ENCODE assay signal across 11 cellular contexts in the genomic region with DNA sequence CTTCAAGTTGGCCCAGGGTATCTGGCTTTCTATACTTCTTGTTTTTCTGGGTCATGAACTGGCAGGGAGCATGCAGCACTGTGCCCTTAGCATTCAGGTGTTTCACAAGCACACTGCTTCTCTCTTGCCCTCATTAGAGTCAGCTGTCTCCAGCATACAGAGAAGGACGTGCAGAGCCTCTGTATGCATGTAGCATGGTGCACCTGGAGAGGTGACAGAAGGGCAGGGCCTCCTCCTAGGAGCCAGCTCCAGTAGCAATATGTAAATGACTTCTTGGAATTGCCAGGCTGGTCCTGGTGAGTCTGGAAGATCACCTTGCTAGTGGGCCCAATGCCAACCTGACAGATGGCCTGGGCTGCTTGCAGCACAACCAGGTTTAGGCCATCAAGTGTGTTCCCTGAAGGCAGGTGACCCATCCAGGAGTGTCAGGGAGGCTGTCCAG. TPM values are rescaled to one million over a fixed set of nuclear protein-coding genes. Genes with fewer than 3 reads are reported as not detected.
DNase-seq lines count a peak whose midpoint lies in the region; ATAC-seq lines count a peak whose summit lies in the region.
"Had no signal": no experiment of that assay in that cellular context is flagged by ENCODE, and none has a peak within 500 bp of the region (broad histone marks: within the 10 kb centered on the region; RNA-seq: fewer than 3 reads in every experiment).

No MANE protein-coding gene starts in this region.

- peaks cover 20 to 32% (median 22%) of the 10 kb centered on the region in 3 donors for H3K4me1 ChIP-seq in skeletal muscle tissue (ENCODE audit: control insufficient read depth in 3 of 3, insufficient read depth in 3 of 3, low read length in 3 of 3)
- H3K4me1 ChIP-seq: right lobe of liver had no signal

- peak overlapping the region; percentile 86 for H3K27ac ChIP-seq in skeletal muscle tissue (ENCODE audit: low read depth, low read length)
- H3K27ac ChIP-seq: right lobe of liver had no signal

- peak overlapping the region; percentile 23 to 62 (median 58) for H3K9ac ChIP-seq in skeletal muscle tissue (ENCODE audit: low read depth in 1 of 3, low read length in 3 of 3)

- H3K9me3 ChIP-seq in skeletal muscle tissue (ENCODE audit: control insufficient read depth in 3 of 3, low read length in 3 of 3), result no peaks in the 10 kb centered on the region
- H3K9me3 ChIP-seq: esophagus squamous epithelium, right lobe of liver had no signal

- ATAC-seq in GM21825 (IDR thresholded peaks at IDR 0.05; ENCODE audit: unreplicated experiment), result no peak

- DNase-seq in NCI-H82 (lab: John Stamatoyannopoulos, UW) (peak; percentile 55), NCI-H82 treated with DMSO at 0.1 percent for 48 hours (lab: John Stamatoyannopoulos, UW; ENCODE audit: unreplicated experiment) (no peak), NCI-H2107 treated with DMSO at 0.1 percent for 48 hours (lab: John Stamatoyannopoulos, UW; ENCODE audit: unreplicated experiment) (peak; percentile 96), cerebellar cortex (ENCODE audit: low spot score) (peak; percentile 98), GOT3 (lab: John Stamatoyannopoulos, UW) (no peak)
- DNase-seq in activated naive CD4-positive, alpha-beta T cell treated with anti-CD3 and anti-CD28 coated beads, Interleukin-2, amount 50 U/mL, for 16 hours, result no peak
- DNase-seq: activated CD4-positive, alpha-beta T cell treated with anti-CD3 and anti-CD28 coated beads, Interleukin-2, amount 50 U/mL, for 1 hour; esophagus squamous epithelium; right lobe of liver had no signal

- H3K36me3 ChIP-seq in skeletal muscle tissue (ENCODE audit: control insufficient read depth in 3 of 3, insufficient read depth in 3 of 3, low read length in 3 of 3), result no peaks in the 10 kb centered on the region
- H3K36me3 ChIP-seq: esophagus squamous epithelium, right lobe of liver had no signal

- H3K4me3 ChIP-seq in skeletal muscle tissue (ENCODE audit: low read length in 3 of 3), result peak overlapping the region in 2 of 3 donors; percentile 30 to 33
- H3K4me3 ChIP-seq: esophagus squamous epithelium, right lobe of liver had no signal

- H3K27me3 ChIP-seq in skeletal muscle tissue (ENCODE audit: control insufficient read depth in 3 of 3, insufficient read depth in 3 of 3, low read length in 3 of 3), result no peaks in the 10 kb centered on the region
- H3K27me3 ChIP-seq: esophagus squamous epithelium, right lobe of liver had no signal

RNA-seq across cellular contexts. Expression of gene ATP2C1, which starts 44.8 kb away (rescaled TPM):
- total RNA-seq in skeletal muscle tissue, result 106 TPM

Comparison
In these comparisons a context has a peak if more than half of its experiments do, and no peak if none do; other contexts are left out.
1. DNase-seq: peak in NCI-H82 (single experiment), NCI-H2107 treated with DMSO at 0.1 percent for 48 hours (single experiment) and cerebellar cortex (single experiment); none in NCI-H82 treated with DMSO at 0.1 percent for 48 hours (single experiment), GOT3 (single experiment) and activated naive CD4-positive, alpha-beta T cell treated with anti-CD3 and anti-CD28 coated beads, Interleukin-2, amount 50 U/mL, for 16 hours (single experiment).